In genomic region chr2:3966470-3966869, GRCh38 we compare ENCODE assay signal across 1 cellular context.
TF ChIP-seq lines count a peak whose summit lies in the region.

No MANE protein-coding gene starts in this region.

TF ChIP-seq in IMR-90, 13 proteins besides CTCF, POLR2A, EP300 and RAD21:
- no peak for TF ChIP-seq RCOR1 (IDR thresholded peaks at IDR 0.05; ENCODE audit: insufficient replicate concordance, low read length)
- no peak for TF ChIP-seq MXI1 (IDR thresholded peaks at IDR 0.05; ENCODE audit: borderline replicate concordance, low read depth, low read length)
- TF ChIP-seq CEBPB (IDR thresholded peaks at IDR 0.05; ENCODE audit: low read depth, low read length), result no peak
- TF ChIP-seq MAZ (IDR thresholded peaks at IDR 0.05; ENCODE audit: borderline replicate concordance, low read depth, low read length), result no peak
- no peak for TF ChIP-seq RFX5 (IDR thresholded peaks at IDR 0.05; ENCODE audit: low read depth, low read length)
- TF ChIP-seq CHD1 (IDR thresholded peaks at IDR 0.05; ENCODE audit: low read depth, low read length), result no peak
- no peak for TF ChIP-seq ELK1 (IDR thresholded peaks at IDR 0.05; ENCODE audit: borderline replicate concordance, low read depth, low read length)
- no peak for TF ChIP-seq USF2 (IDR thresholded peaks at IDR 0.05; ENCODE audit: low read depth, low read length)
- no peak for TF ChIP-seq MAFK (IDR thresholded peaks at IDR 0.05; ENCODE audit: low read depth, low read length)
- no peak for TF ChIP-seq BHLHE40 (IDR thresholded peaks at IDR 0.05; ENCODE audit: low read depth, low read length)
- no peak for TF ChIP-seq NFE2L2 (IDR thresholded peaks at IDR 0.05; ENCODE audit: low read depth, low read length)
- no peak for TF ChIP-seq SMC3 (IDR thresholded peaks at IDR 0.05; ENCODE audit: low read depth, low read length)
